In the genomic region with DNA sequence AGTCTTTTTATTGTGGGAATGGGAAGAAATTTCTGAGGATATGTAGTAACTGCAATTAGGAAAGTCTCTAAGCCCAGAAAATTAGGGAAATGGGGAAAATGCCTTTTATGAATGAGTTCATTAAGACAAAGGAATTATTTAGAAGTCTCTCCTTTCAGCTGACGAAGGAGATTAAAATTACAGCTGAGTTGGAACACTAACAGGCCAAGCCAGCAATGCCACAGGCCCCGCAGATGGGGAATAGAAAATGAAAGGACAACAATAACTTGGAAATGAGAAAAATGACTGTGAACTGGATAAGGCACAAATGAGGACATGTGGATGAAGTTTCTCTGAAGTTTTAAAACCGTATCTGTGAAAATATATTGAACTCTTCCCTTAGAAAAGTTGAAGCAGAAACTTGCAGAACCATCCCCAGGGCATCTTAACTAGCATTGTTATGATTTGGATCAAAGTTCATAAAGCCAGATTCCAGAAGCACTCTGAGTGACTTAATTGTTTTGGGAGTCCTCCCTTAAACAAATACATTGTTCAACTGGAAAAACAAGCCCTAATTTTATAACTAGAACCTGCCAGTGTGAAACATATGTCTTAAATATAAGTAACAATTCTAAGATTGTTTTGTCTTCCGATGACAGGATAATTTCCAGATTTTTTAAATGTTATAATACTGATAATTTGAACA, we compare ENCODE assay signal across 20 cellular contexts. TPM values are rescaled to one million over a fixed set of nuclear protein-coding genes. Genes with fewer than 3 reads are reported as not detected.
DNase-seq lines count a peak whose midpoint lies in the region; ATAC-seq and TF ChIP-seq lines count a peak whose summit lies in the region.
"Had no signal": no experiment of that assay in that cellular context is flagged by ENCODE, and none has a peak within 500 bp of the region (broad histone marks: within the 10 kb centered on the region; RNA-seq: fewer than 3 reads in every experiment).

No MANE protein-coding gene starts in this region.

- no peak for TF ChIP-seq CTCF in epithelial cell of esophagus (IDR thresholded peaks at IDR 0.05; ENCODE audit: insufficient read depth, low read depth, low read length, missing control alignments)
- no peak for TF ChIP-seq CTCF in nephron (IDR thresholded peaks at IDR 0.05; ENCODE audit: unreplicated experiment in 3 of 3)
- no peak for TF ChIP-seq CTCF in type B pancreatic cell (conservative IDR thresholded peaks at IDR 0.05)

- no peaks in the 10 kb centered on the region for H3K27me3 ChIP-seq in right cardiac atrium (ENCODE audit: control insufficient read depth, insufficient read depth)
- H3K27me3 ChIP-seq: pancreas, upper lobe of left lung had no signal

- H3K36me3 Mint-ChIP-seq in nephron (ENCODE audit: low read depth) (peaks cover 11% of the 10 kb centered on the region), type B pancreatic cell (no peaks in the 10 kb centered on the region)
- no peaks in the 10 kb centered on the region for H3K36me3 Mint-ChIP-seq in activated T-cell treated with anti-CD3 and anti-CD28 coated beads, Interleukin-2, amount 50 U/mL, for 72 hours (ENCODE audit: insufficient read depth in 2 of 2)
- H3K36me3 Mint-ChIP-seq: stimulated activated effector memory CD8-positive, alpha-beta T cell treated with anti-CD3 and anti-CD28 coated beads, Interleukin-12 subunit alpha, Interleukin-12 subunit beta, amount 100 ng/mL, for 72 hours had no signal

- no peak for ATAC-seq in right cardiac atrium
- ATAC-seq in Right ventricle myocardium inferior, result no peak
- ATAC-seq in activated T-cell treated with anti-CD3 and anti-CD28 coated beads, Interleukin-2, amount 50 U/mL, for 72 hours (replicated peaks in 1 of 2), result no peak
- no peak for ATAC-seq in GM21825 (IDR thresholded peaks at IDR 0.05; ENCODE audit: unreplicated experiment)
- ATAC-seq in GM18873 (IDR thresholded peaks at IDR 0.05; ENCODE audit: low FRiP score, unreplicated experiment), result no peak
- ATAC-seq: left ventricle myocardium superior; stimulated activated effector memory CD8-positive, alpha-beta T cell treated with anti-CD3 and anti-CD28 coated beads, Interleukin-12 subunit alpha, Interleukin-12 subunit beta, amount 100 ng/mL, for 72 hours had no signal

- peak in 1 of 3 donors; percentile 57 for DNase-seq in right cardiac atrium
- DNase-seq in Right ventricle myocardium inferior (ENCODE audit: missing footprints), result no peak
- peak; percentile 54 for DNase-seq in epithelial cell of esophagus (ENCODE audit: low read depth)
- no peak for DNase-seq in type B pancreatic cell (ENCODE audit: extremely low spot score, unreplicated experiment)
- DNase-seq in activated T-cell treated with anti-CD3 and anti-CD28 coated beads, Interleukin-2, amount 50 U/mL, for 72 hours, result no peak
- DNase-seq: activated CD4-positive, alpha-beta T cell treated with anti-CD3 and anti-CD28 coated beads, Interleukin-2, amount 50 U/mL, for 4 hours; activated naive CD4-positive, alpha-beta T cell; cerebellar nuclear complex; DMS 273 treated with DMSO at 0.1 percent for 48 hours; left ventricle myocardium superior; NCI-H187; NCI-H226; pancreas; upper lobe of left lung had no signal

- H3K4me1 Mint-ChIP-seq in nephron, result peaks cover 5% of the 10 kb centered on the region
- H3K4me1 Mint-ChIP-seq in type B pancreatic cell (ENCODE audit: unreplicated experiment), result peaks cover 23% of the 10 kb centered on the region
- no peaks in the 10 kb centered on the region for H3K4me1 Mint-ChIP-seq in activated T-cell treated with anti-CD3 and anti-CD28 coated beads, Interleukin-2, amount 50 U/mL, for 72 hours (ENCODE audit: low read depth)
- H3K4me1 Mint-ChIP-seq: CD14-positive monocyte; stimulated activated effector memory CD8-positive, alpha-beta T cell treated with anti-CD3 and anti-CD28 coated beads, Interleukin-12 subunit alpha, Interleukin-12 subunit beta, amount 100 ng/mL, for 72 hours had no signal

- H3K9me3 Mint-ChIP-seq in nephron (no peaks in the 10 kb centered on the region), type B pancreatic cell (no peaks in the 10 kb centered on the region)
- no peaks in the 10 kb centered on the region for H3K9me3 Mint-ChIP-seq in activated T-cell treated with anti-CD3 and anti-CD28 coated beads, Interleukin-2, amount 50 U/mL, for 72 hours
- H3K9me3 Mint-ChIP-seq: CD14-positive monocyte; stimulated activated effector memory CD8-positive, alpha-beta T cell treated with anti-CD3 and anti-CD28 coated beads, Interleukin-12 subunit alpha, Interleukin-12 subunit beta, amount 100 ng/mL, for 72 hours had no signal

- H3K4me1 ChIP-seq in right cardiac atrium (ENCODE audit: control insufficient read depth, insufficient read depth, low read length), result peaks cover 3% of the 10 kb centered on the region
- H3K4me1 ChIP-seq: upper lobe of left lung had no signal

- WGBS in right cardiac atrium, result 39% methylated on average over 4 of the region's 4 CpGs

- no peak overlapping the region for H3K4me3 Mint-ChIP-seq in nephron
- peak overlapping the region; percentile 15 for H3K4me3 Mint-ChIP-seq in type B pancreatic cell
- no peak overlapping the region for H3K4me3 Mint-ChIP-seq in activated T-cell treated with anti-CD3 and anti-CD28 coated beads, Interleukin-2, amount 50 U/mL, for 72 hours
- H3K4me3 Mint-ChIP-seq: CD14-positive monocyte; stimulated activated effector memory CD8-positive, alpha-beta T cell treated with anti-CD3 and anti-CD28 coated beads, Interleukin-12 subunit alpha, Interleukin-12 subunit beta, amount 100 ng/mL, for 72 hours had no signal

- intact Hi-C loops in right cardiac atrium (cut with DNase I) (loop anchor here in 2 of 4 donors (10.0 kb wide), 2 partner anchors 49 to 159 kb away; a partner anchor contains a TSS), Right ventricle myocardium inferior (cut with DNase I) (loop anchor here (2.0 to 10.0 kb wide), 2 partner anchors 49 to 159 kb away; a partner anchor contains a TSS)

- H3K27ac ChIP-seq in right cardiac atrium (ENCODE audit: low read length), result peak overlapping the region; percentile 58
- H3K27ac ChIP-seq: RWPE1, upper lobe of left lung had no signal

- no peaks in the 10 kb centered on the region for H3K9me3 ChIP-seq in right cardiac atrium (ENCODE audit: control insufficient read depth, low read length)
- H3K9me3 ChIP-seq: pancreas, upper lobe of left lung had no signal

- H3K4me3 ChIP-seq in right cardiac atrium (ENCODE audit: low read length) (no peak overlapping the region), epithelial cell of esophagus (ENCODE audit: low read length) (no peak overlapping the region)
- H3K4me3 ChIP-seq: pancreas, upper lobe of left lung had no signal

- no peaks in the 10 kb centered on the region for H3K27me3 Mint-ChIP-seq in nephron (ENCODE audit: low read depth)
- H3K27me3 Mint-ChIP-seq in type B pancreatic cell, result no peaks in the 10 kb centered on the region
- no peaks in the 10 kb centered on the region for H3K27me3 Mint-ChIP-seq in activated T-cell treated with anti-CD3 and anti-CD28 coated beads, Interleukin-2, amount 50 U/mL, for 72 hours (ENCODE audit: low read depth)

- H3K27ac Mint-ChIP-seq in nephron, result peak overlapping the region in 2 of 3 experiments; percentile 37 to 78
- peak overlapping the region; percentile 61 for H3K27ac Mint-ChIP-seq in type B pancreatic cell
- no peak overlapping the region for H3K27ac Mint-ChIP-seq in activated T-cell treated with anti-CD3 and anti-CD28 coated beads, Interleukin-2, amount 50 U/mL, for 72 hours
- H3K27ac Mint-ChIP-seq: stimulated activated effector memory CD8-positive, alpha-beta T cell treated with anti-CD3 and anti-CD28 coated beads, Interleukin-12 subunit alpha, Interleukin-12 subunit beta, amount 100 ng/mL, for 72 hours had no signal

RNA-seq across cellular contexts. Expression of a gene that starts 51.3 kb away (rescaled TPM):
- 10 to 100 TPM; 11.4 to 13.3 (median 13.0) TPM for total RNA-seq in right cardiac atrium
- polyA plus RNA-seq in right cardiac atrium, result 27.7 TPM
- 6.8 TPM for total RNA-seq in Right ventricle myocardium inferior
- 10.8 and 11.7 TPM in 2 replicates for total RNA-seq in type B pancreatic cell (ENCODE audit: low replicate concordance)
- 10 to 100 TPM; 13.1 to 15.3 TPM for total RNA-seq in activated T-cell treated with anti-CD3 and anti-CD28 coated beads, Interleukin-2, amount 50 U/mL, for 72 hours

RNA-seq across cellular contexts. Expression of a gene that starts 51.4 kb away (rescaled TPM):
- 100 to 1,000 TPM; 178 to 218 (median 200) TPM for total RNA-seq in right cardiac atrium
- polyA plus RNA-seq in right cardiac atrium, result 671 TPM
- total RNA-seq in Right ventricle myocardium inferior, result 299 TPM
- total RNA-seq in type B pancreatic cell (ENCODE audit: low replicate concordance), result 125 and 231 TPM in 2 replicates
- 10 to 100 TPM; 58.7 to 80.6 TPM for total RNA-seq in activated T-cell treated with anti-CD3 and anti-CD28 coated beads, Interleukin-2, amount 50 U/mL, for 72 hours
